Comparison of ENCODE assay signal across 10 cellular contexts in the genomic region with DNA sequence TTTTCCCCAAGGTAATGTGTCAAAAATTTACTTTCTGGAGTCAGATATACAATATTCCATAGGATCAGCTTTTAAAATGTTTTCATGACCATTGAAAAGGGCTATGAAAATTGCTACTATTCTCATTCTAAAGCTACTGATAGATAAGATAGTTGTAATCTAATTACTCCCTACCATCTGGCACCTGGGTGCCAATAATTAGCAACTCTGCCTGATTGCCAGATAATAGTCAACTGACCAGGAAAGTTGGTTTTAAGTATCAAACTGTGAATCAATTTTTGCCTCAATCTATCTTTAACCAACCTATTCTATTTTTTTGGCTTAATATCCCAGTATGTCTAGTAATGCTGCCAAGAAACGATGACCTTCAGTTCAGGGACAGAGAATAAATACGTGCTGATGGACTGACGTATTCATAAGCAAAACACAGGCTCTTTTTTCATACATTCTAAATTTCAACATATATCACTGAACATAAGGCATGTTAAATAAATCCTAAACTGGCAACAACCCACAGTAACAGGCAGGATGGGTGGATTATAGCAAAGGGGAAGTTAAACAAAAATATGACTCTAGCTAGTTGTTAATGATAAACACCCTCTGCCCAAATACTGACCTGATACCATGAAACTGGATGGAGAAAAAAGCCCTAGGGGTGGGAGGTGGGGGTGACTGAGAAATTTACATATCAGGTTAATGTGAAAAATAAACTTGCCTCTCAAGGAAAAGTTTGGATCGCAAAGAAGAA. TPM values are rescaled to one million over a fixed set of nuclear protein-coding genes. Genes with fewer than 3 reads are reported as not detected.
DNase-seq lines count a peak whose midpoint lies in the region; ATAC-seq and FAIRE-seq lines count a peak whose summit lies in the region.
"Had no signal": no experiment of that assay in that cellular context is flagged by ENCODE, and none has a peak within 500 bp of the region (broad histone marks: within the 10 kb centered on the region; RNA-seq: fewer than 3 reads in every experiment).

No MANE protein-coding gene starts in this region.

- peak; percentile 19 for DNase-seq in HT-29 (ENCODE audit: low spot score)
- peak; percentile 70 for DNase-seq in dermis blood vessel endothelial cell
- peak; percentile 14 for DNase-seq in small intestine
- no peak for DNase-seq in NCI-H2081 (lab: John Stamatoyannopoulos, UW)
- DNase-seq in activated naive CD4-positive, alpha-beta T cell treated with anti-CD3 and anti-CD28 coated beads, Interleukin-2, amount 50 U/mL, for 16 hours: no peak
- no peak for DNase-seq in hypothalamus (lab: John Stamatoyannopoulos, UW)
- DNase-seq: activated CD4-positive, alpha-beta T cell treated with anti-CD3 and anti-CD28 coated beads for 36 hours; anterior cingulate cortex; NCI-H226 had no signal

- H3K27me3 ChIP-seq in small intestine (ENCODE audit: control insufficient read depth in 2 of 2, insufficient read depth in 2 of 2, low read length in 2 of 2): no peaks in the 10 kb centered on the region

- WGBS in small intestine, 3 donors: 32 to 51% (median 38%) methylated on average over 4 of the region's 4 CpGs

- H3K36me3 ChIP-seq in small intestine (ENCODE audit: control insufficient read depth in 2 of 2, insufficient read depth in 2 of 2, low read length in 2 of 2): no peaks in the 10 kb centered on the region

- peaks cover 9 to 32% of the 10 kb centered on the region in 2 donors for H3K4me1 ChIP-seq in small intestine (ENCODE audit: control insufficient read depth in 2 of 2, insufficient read depth in 1 of 2, low read depth in 1 of 2, low read length in 1 of 2)

- H3K9me3 ChIP-seq in small intestine (ENCODE audit: control insufficient read depth, low read depth): no peaks in the 10 kb centered on the region

- peak overlapping the region; percentile 37 to 79 for H3K27ac ChIP-seq in small intestine (ENCODE audit: low read depth in 1 of 2, low read length in 1 of 2)

- no peak for FAIRE-seq in small intestine (lab: Jason Lieb, UNC)

- H3K4me3 ChIP-seq in small intestine (ENCODE audit: low read depth in 1 of 2, low read length in 2 of 2): no peak overlapping the region

- peak; percentile 49 for ATAC-seq in GM21576 (IDR thresholded peaks at IDR 0.05; ENCODE audit: unreplicated experiment)
- ATAC-seq: activated CD4-positive, alpha-beta T cell treated with anti-CD3 and anti-CD28 coated beads for 36 hours had no signal

RNA-seq across cellular contexts. Expression of a gene that starts 18.2 kb away (rescaled TPM):
- 11.1 and 14.6 TPM in 2 replicates for total RNA-seq in HT-29 (2014; rRNA removed; shearing (Covaris generic))
- 10.8 and 11.2 TPM in 2 replicates for total RNA-seq in dermis blood vessel endothelial cell
- polyA plus RNA-seq in small intestine: 10 to 100 TPM; 10.7 to 12.2 (median 10.8) TPM

Comparison
In these comparisons a context has a peak if more than half of its experiments do, and no peak if none do; other contexts are left out.
1. DNase-seq: peak in HT-29 (single experiment), dermis blood vessel endothelial cell (single experiment) and small intestine (single experiment); none in NCI-H2081 (0 of 2), activated naive CD4-positive, alpha-beta T cell treated with anti-CD3 and anti-CD28 coated beads, Interleukin-2, amount 50 U/mL, for 16 hours (single experiment) and hypothalamus (0 of 51).